Comparison of ENCODE assay signal across 8 cellular contexts in genomic region chr19:55088543-55089265, GRCh38. TPM values are rescaled to one million over a fixed set of nuclear protein-coding genes. Genes with fewer than 3 reads are reported as not detected.
DNase-seq lines count a peak whose midpoint lies in the region; ATAC-seq and TF ChIP-seq lines count a peak whose summit lies in the region.

No MANE protein-coding gene starts in this region.

- in situ Hi-C loops in HAP-1 (cut with MboI; ENCODE audit: low sequenced_read_pairs) = no loop called here

- H3K9me2 ChIP-seq in PC-3 (replicated peaks; ENCODE audit: low read length) = no peaks in the 10 kb centered on the region

- no peak overlapping the region for H3K27ac ChIP-seq in BLaER1 treated with 17β-estradiol and CSF1 and Interleukin-3, amounts not matched to agents 10 nM and 100 nM
- no peak overlapping the region for H3K27ac ChIP-seq in PC-3 (ENCODE audit: low read length)

- H2AFZ ChIP-seq in PC-3 (ENCODE audit: low read length) = no peak overlapping the region

- peak overlapping the region in 3 of 11 experiments; percentile 21 to 61 (median 24); a peak in 2 of 22 replicates for H3K9ac ChIP-seq in BLaER1 treated with 17β-estradiol and CSF1 and Interleukin-3, amounts not matched to agents 10 nM and 100 nM
- no peak overlapping the region for H3K9ac ChIP-seq in PC-3 (ENCODE audit: low read length)

- peaks cover 17% of the 10 kb centered on the region for H3K36me3 Mint-ChIP-seq in activated T-helper 1 cell treated with anti-CD3 and anti-CD28 coated beads, Interleukin-12 subunit alpha, Interleukin-12 subunit beta, Interleukin-2, Interleukin-4 antibody, amounts not matched to agents 30 ng/mL and 10 ng/mL and 1 ng/mL, durations not matched to agents 14 hours and 24 hours and 36 hours (ENCODE audit: low read depth)

- POLR2A ChIA-PET in PC-3 (lab: Charles Lee; ENCODE audit: unreplicated experiment) = no interaction called here

- DNase-seq in HAP-1 (ENCODE audit: low spot score in 2 of 2) (peak; percentile 19 to 94), PC-3 (peak; percentile 92), fibroblast of the aortic adventitia (ENCODE audit: low read depth) (peak; percentile 62), occipital lobe (lab: John Stamatoyannopoulos, UW) (peak; percentile 17), superior temporal gyrus (ENCODE audit: extremely low spot score) (peak; percentile 79)
- peak; percentile 62 for DNase-seq in activated T-helper 1 cell treated with anti-CD3 and anti-CD28 coated beads, Interleukin-12 subunit alpha, Interleukin-12 subunit beta, Interleukin-2, Interleukin-4 antibody, amounts not matched to agents 30 ng/mL and 10 ng/mL and 1 ng/mL, durations not matched to agents 14 hours and 24 hours and 36 hours (ENCODE audit: low spot score)

- peaks cover 29% of the 10 kb centered on the region for H3K27me3 Mint-ChIP-seq in activated T-helper 1 cell treated with anti-CD3 and anti-CD28 coated beads, Interleukin-12 subunit alpha, Interleukin-12 subunit beta, Interleukin-2, Interleukin-4 antibody, amounts not matched to agents 30 ng/mL and 10 ng/mL and 1 ng/mL, durations not matched to agents 14 hours and 24 hours and 36 hours (ENCODE audit: insufficient read depth)

- no peaks in the 10 kb centered on the region for H3K79me2 ChIP-seq in PC-3 (ENCODE audit: low read length)

- peaks cover 19 to 29% (median 24%) of the 10 kb centered on the region in 10 experiments for H3K4me1 ChIP-seq in BLaER1 treated with 17β-estradiol and CSF1 and Interleukin-3, amounts not matched to agents 10 nM and 100 nM
- no peaks in the 10 kb centered on the region for H3K4me1 ChIP-seq in HAP-1
- no peaks in the 10 kb centered on the region for H3K4me1 ChIP-seq in PC-3 (ENCODE audit: insufficient read depth, low read length)

- H3K4me3 Mint-ChIP-seq in activated T-helper 1 cell treated with anti-CD3 and anti-CD28 coated beads, Interleukin-12 subunit alpha, Interleukin-12 subunit beta, Interleukin-2, Interleukin-4 antibody, amounts not matched to agents 30 ng/mL and 10 ng/mL and 1 ng/mL, durations not matched to agents 14 hours and 24 hours and 36 hours = peak overlapping the region; percentile 49

- no peak overlapping the region for H3K4me3 ChIP-seq in BLaER1 treated with 17β-estradiol and CSF1 and Interleukin-3, amounts not matched to agents 10 nM and 100 nM
- H3K4me3 ChIP-seq in HAP-1 (no peak overlapping the region), PC-3 (ENCODE audit: low read length) (no peak overlapping the region), fibroblast of the aortic adventitia (ENCODE audit: low read depth, low read length) (no peak overlapping the region)

- ATAC-seq in PC-3 (peak; percentile 65), HG03039 (IDR thresholded peaks at IDR 0.05; ENCODE audit: unreplicated experiment) (no peak)

- H3K4me1 Mint-ChIP-seq in activated T-helper 1 cell treated with anti-CD3 and anti-CD28 coated beads, Interleukin-12 subunit alpha, Interleukin-12 subunit beta, Interleukin-2, Interleukin-4 antibody, amounts not matched to agents 30 ng/mL and 10 ng/mL and 1 ng/mL, durations not matched to agents 14 hours and 24 hours and 36 hours (ENCODE audit: low read depth) = peaks cover 16% of the 10 kb centered on the region

- H3K9me3 Mint-ChIP-seq in activated T-helper 1 cell treated with anti-CD3 and anti-CD28 coated beads, Interleukin-12 subunit alpha, Interleukin-12 subunit beta, Interleukin-2, Interleukin-4 antibody, amounts not matched to agents 30 ng/mL and 10 ng/mL and 1 ng/mL, durations not matched to agents 14 hours and 24 hours and 36 hours = no peaks in the 10 kb centered on the region

- peaks cover 33 to 48% (median 45%) of the 10 kb centered on the region in 11 experiments for H3K27me3 ChIP-seq in BLaER1 treated with 17β-estradiol and CSF1 and Interleukin-3, amounts not matched to agents 10 nM and 100 nM
- H3K27me3 ChIP-seq in HAP-1 (ENCODE audit: low read depth) (no peaks in the 10 kb centered on the region), PC-3 (ENCODE audit: low read length) (no peaks in the 10 kb centered on the region)

- no peak overlapping the region for H3K27ac Mint-ChIP-seq in activated T-helper 1 cell treated with anti-CD3 and anti-CD28 coated beads, Interleukin-12 subunit alpha, Interleukin-12 subunit beta, Interleukin-2, Interleukin-4 antibody, amounts not matched to agents 30 ng/mL and 10 ng/mL and 1 ng/mL, durations not matched to agents 14 hours and 24 hours and 36 hours

- peaks cover 52 to 93% (median 62%) of the 10 kb centered on the region in 11 experiments for H4K20me1 ChIP-seq in BLaER1 treated with 17β-estradiol and CSF1 and Interleukin-3, amounts not matched to agents 10 nM and 100 nM
- H4K20me1 ChIP-seq in PC-3 (ENCODE audit: low read length) = no peaks in the 10 kb centered on the region

- BruUV-seq in PC-3 (replicated peaks; lab: Mats Ljungman, UMichigan) = no TSS peak

- peak overlapping the region in 9 of 11 experiments; percentile 63 to 97 (median 87); a peak in 14 of 22 replicates for H3K4me2 ChIP-seq in BLaER1 treated with 17β-estradiol and CSF1 and Interleukin-3, amounts not matched to agents 10 nM and 100 nM
- no peak overlapping the region for H3K4me2 ChIP-seq in PC-3 (ENCODE audit: low read length)

- CTCF ChIA-PET in PC-3 (lab: Charles Lee) = interaction anchor here (0.6 kb wide), 2 partner anchors 52 to 176 kb away, joined by 4 to 14 read pairs; no protein-coding TSS in a partner anchor

- intact Hi-C loops in PC-3 (cut with micrococcal nuclease) = no loop called here
- intact Hi-C loops in activated T-helper 1 cell treated with anti-CD3 and anti-CD28 coated beads, Interleukin-12 subunit alpha, Interleukin-12 subunit beta, Interleukin-2, Interleukin-4 antibody, amounts not matched to agents 30 ng/mL and 10 ng/mL and 1 ng/mL, durations not matched to agents 14 hours and 24 hours and 36 hours (cut with micrococcal nuclease) = loop anchor here (2.0 to 10.0 kb wide), 4 partner anchors 28 to 924 kb away; partner anchors contain the start of genes PPP1R12C, PPP6R1 and ZNF784

- no peaks in the 10 kb centered on the region for H3F3A ChIP-seq in PC-3 (ENCODE audit: low read length, unreplicated experiment)

- peak; percentile 59 for TF ChIP-seq CTCF in PC-3 (conservative IDR thresholded peaks at IDR 0.05; ENCODE audit: low read depth, low read length)
- TF ChIP-seq CTCF in fibroblast of the aortic adventitia (IDR thresholded peaks at IDR 0.05; ENCODE audit: insufficient read depth, low read length) = peak; percentile 75

- H3K9me3 ChIP-seq in BLaER1 treated with 17β-estradiol and CSF1 and Interleukin-3, amounts not matched to agents 10 nM and 100 nM (replicated peaks in 1 of 11) = no peaks in the 10 kb centered on the region
- no peaks in the 10 kb centered on the region for H3K9me3 ChIP-seq in HAP-1
- no peaks in the 10 kb centered on the region for H3K9me3 ChIP-seq in PC-3 (ENCODE audit: low read length)

- peaks cover 27 to 48% (median 37%) of the 10 kb centered on the region in 11 experiments; a peak in 20 of 22 replicates for H3K36me3 ChIP-seq in BLaER1 treated with 17β-estradiol and CSF1 and Interleukin-3, amounts not matched to agents 10 nM and 100 nM
- H3K36me3 ChIP-seq in HAP-1 (replicated peaks) (peaks cover 8% of the 10 kb centered on the region; the same call in 1 of the 2 replicates), PC-3 (ENCODE audit: low read depth, low read length) (peaks cover 16% of the 10 kb centered on the region; the same call in 1 of the 2 replicates)

RNA-seq across cellular contexts. Expression of gene EPS8L1, which starts 13.0 kb away (rescaled TPM):
- total RNA-seq in PC-3 (2014; rRNA removed) = 75.3 and 75.8 TPM in 2 replicates
- total RNA-seq in activated T-helper 1 cell treated with anti-CD3 and anti-CD28 coated beads, Interleukin-12 subunit alpha, Interleukin-12 subunit beta, Interleukin-2, Interleukin-4 antibody, amounts not matched to agents 30 ng/mL and 10 ng/mL and 1 ng/mL, durations not matched to agents 14 hours and 24 hours and 36 hours = 3.3 and 6.0 TPM in 2 replicates
- total RNA-seq in fibroblast of the aortic adventitia (ENCODE audit: low replicate concordance) = 0.63 and 1.5 TPM in 2 replicates
- 0.62 TPM for total RNA-seq in occipital lobe

RNA-seq across cellular contexts. Expression of gene RDH13, which starts 25.8 kb away (rescaled TPM):
- total RNA-seq in PC-3 (2014; rRNA removed) (80.4 and 85.7 TPM in 2 replicates), fibroblast of the aortic adventitia (ENCODE audit: low replicate concordance) (4.9 and 9.1 TPM in 2 replicates), occipital lobe (15.0 TPM)
- 21.7 and 26.4 TPM in 2 replicates for total RNA-seq in activated T-helper 1 cell treated with anti-CD3 and anti-CD28 coated beads, Interleukin-12 subunit alpha, Interleukin-12 subunit beta, Interleukin-2, Interleukin-4 antibody, amounts not matched to agents 30 ng/mL and 10 ng/mL and 1 ng/mL, durations not matched to agents 14 hours and 24 hours and 36 hours

RNA-seq across cellular contexts. Expression of gene PPP1R12C, which starts 28.7 kb away (rescaled TPM):
- total RNA-seq in PC-3 (2014; rRNA removed) = 136 and 180 TPM in 2 replicates
- total RNA-seq in activated T-helper 1 cell treated with anti-CD3 and anti-CD28 coated beads, Interleukin-12 subunit alpha, Interleukin-12 subunit beta, Interleukin-2, Interleukin-4 antibody, amounts not matched to agents 30 ng/mL and 10 ng/mL and 1 ng/mL, durations not matched to agents 14 hours and 24 hours and 36 hours = 114 and 115 TPM in 2 replicates
- total RNA-seq in fibroblast of the aortic adventitia (ENCODE audit: low replicate concordance) = 46.3 and 75.2 TPM in 2 replicates
- 20.7 TPM for total RNA-seq in occipital lobe

RNA-seq across cellular contexts. Expression of gene GP6, which starts 50.6 kb away (rescaled TPM):
- total RNA-seq in PC-3 (2014; rRNA removed) (0.58 TPM in 1 of 2 replicates, not detected in the other), fibroblast of the aortic adventitia (ENCODE audit: low replicate concordance) (not detected in 2 replicates), occipital lobe (0.47 TPM)
- total RNA-seq in activated T-helper 1 cell treated with anti-CD3 and anti-CD28 coated beads, Interleukin-12 subunit alpha, Interleukin-12 subunit beta, Interleukin-2, Interleukin-4 antibody, amounts not matched to agents 30 ng/mL and 10 ng/mL and 1 ng/mL, durations not matched to agents 14 hours and 24 hours and 36 hours = 0.59 TPM in 1 of 2 replicates, not detected in the other

Comparison
In these comparisons a context has a peak if more than half of its experiments do, and no peak if none do; other contexts are left out.
1. DNase-seq: peak in every context shown above with its lines; median percentile 92 in PC-3; 79 in superior temporal gyrus; 62 in activated T-helper 1 cell treated with anti-CD3 and anti-CD28 coated beads, Interleukin-12 subunit alpha, Interleukin-12 subunit beta, Interleukin-2, Interleukin-4 antibody, amounts not matched to agents 30 ng/mL and 10 ng/mL and 1 ng/mL, durations not matched to agents 14 hours and 24 hours and 36 hours; 62 in fibroblast of the aortic adventitia; 56 in HAP-1; 17 in occipital lobe.
2. RNA of gene EPS8L1, which starts 13.0 kb away (total RNA-seq): 75.3 to 75.8 TPM in PC-3; 3.3 to 6.0 TPM in activated T-helper 1 cell treated with anti-CD3 and anti-CD28 coated beads, Interleukin-12 subunit alpha, Interleukin-12 subunit beta, Interleukin-2, Interleukin-4 antibody, amounts not matched to agents 30 ng/mL and 10 ng/mL and 1 ng/mL, durations not matched to agents 14 hours and 24 hours and 36 hours, 0.63 to 1.5 TPM in fibroblast of the aortic adventitia and 0.62 TPM in occipital lobe (single experiment); every median in the first group is over 10 times any median in the second.